Comparison of ENCODE assay signal across 2 cellular contexts in genomic region chr11:18262681-18263352, GRCh38.
A peak's percentile ranks its signal among the peaks of the same experiment; 100 is the strongest.
TF ChIP-seq lines count a peak whose summit lies in the region.
"Not testable (repeated sequence)": the region's sequence is repeated elsewhere in the genome, so short reads cannot be mapped to it uniquely, and the experiment has no call there.

No MANE protein-coding gene starts in this region.

TF ChIP-seq in GM23338, 12 proteins besides CTCF, POLR2A, EP300 and RAD21:
- TF ChIP-seq ZNF462 (CRISPR knock-in tag; IDR thresholded peaks at IDR 0.05), result 0 out of 2 replicates have a peak, but pooled peaks have one; percentile 1

TF ChIP-seq in HepG2, 621 proteins besides CTCF, POLR2A, EP300 and RAD21:
- TF ChIP-seq ARID5B (CRISPR knock-in tag; IDR thresholded peaks at IDR 0.05) (peak; percentile 67), ZBTB26 (CRISPR knock-in tag; IDR thresholded peaks at IDR 0.05; ENCODE audit: borderline replicate concordance) (peak; percentile 86; the same call in 1 of the 2 replicates), ZNF317 (CRISPR knock-in tag; IDR thresholded peaks at IDR 0.05) (0 out of 2 replicates have a peak, but pooled peaks have one; percentile 29), CEBPB (IDR thresholded peaks at IDR 0.05; ENCODE audit: borderline replicate concordance, low read depth, low read length) (peak; percentile 66), TEAD3 (CRISPR knock-in tag; optimal IDR thresholded peaks at IDR 0.05; ENCODE audit: borderline replicate concordance) (peak; percentile 98), BCL6 (CRISPR knock-in tag; IDR thresholded peaks at IDR 0.05) (0 out of 2 replicates have a peak, but pooled peaks have one; percentile 22), HNF4G (IDR thresholded peaks at IDR 0.05; ENCODE audit: borderline replicate concordance, low read depth, low read length) (peak; percentile 71), CEBPG (CRISPR knock-in tag; IDR thresholded peaks at IDR 0.05) (peak; percentile 49), SALL1 (CRISPR knock-in tag; IDR thresholded peaks at IDR 0.05) (peak; percentile 36; the same call in 1 of the 2 replicates)
- TF ChIP-seq HNF4G (CRISPR knock-in tag; IDR thresholded peaks at IDR 0.05; ENCODE audit: borderline replicate concordance, low read depth), result not testable (repeated sequence)
TF ChIP-seq in HepG2: peak in this region for 9; not testable (repeated sequence) for 612.
